Comparison of ENCODE assay signal across 12 cellular contexts in the genomic region with DNA sequence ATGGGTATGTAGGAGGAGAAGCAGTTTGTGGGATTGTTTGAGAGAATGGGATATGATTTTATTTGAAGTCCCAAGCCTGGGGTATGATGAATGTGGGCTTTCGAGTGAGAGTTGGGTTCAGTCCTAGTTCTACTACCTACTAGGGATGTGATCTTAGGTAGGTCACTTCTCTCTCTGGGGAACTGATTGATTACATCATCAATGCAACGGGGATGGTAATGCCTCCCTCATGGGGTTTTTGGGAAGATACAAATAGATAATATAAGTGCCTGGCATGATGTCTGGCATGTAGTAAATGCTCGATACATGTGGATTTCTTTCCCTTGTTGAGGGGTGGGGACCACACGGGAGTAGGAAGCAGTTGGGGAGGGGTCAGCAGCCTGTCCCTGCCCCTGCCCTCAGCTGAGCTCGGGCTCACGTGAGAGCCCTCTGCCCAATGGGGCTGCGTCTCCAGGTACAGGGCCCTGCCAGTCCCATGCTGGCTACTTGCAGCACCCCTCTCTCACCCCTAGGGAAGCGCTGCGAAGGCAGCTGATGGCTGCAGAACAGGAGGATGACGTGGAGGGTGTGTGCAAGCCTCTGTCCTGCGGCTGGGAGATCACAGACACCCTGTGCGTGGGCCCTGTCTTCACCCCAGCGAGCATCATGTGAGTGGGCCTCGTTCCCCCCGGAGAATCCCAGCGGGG. TPM values are rescaled to one million over a fixed set of nuclear protein-coding genes. Genes with fewer than 3 reads are reported as not detected.
A peak's percentile ranks its signal among the peaks of the same experiment; 100 is the strongest.
DNase-seq lines count a peak whose midpoint lies in the region; ATAC-seq and TF ChIP-seq lines count a peak whose summit lies in the region.
"Had no signal": no experiment of that assay in that cellular context is flagged by ENCODE, and none has a peak within 500 bp of the region (broad histone marks: within the 10 kb centered on the region; RNA-seq: fewer than 3 reads in every experiment).

No MANE protein-coding gene starts in this region.

- H3K9me3 ChIP-seq in neural progenitor cell (ENCODE audit: low read depth), result no peaks in the 10 kb centered on the region

- H3K27ac ChIP-seq in brain microvascular endothelial cell (no peak overlapping the region), neural progenitor cell (no peak overlapping the region)

- in situ Hi-C loops in GM13976 (cut with MboI; ENCODE audit: low sequenced_read_pairs, unreplicated experiment), result no loop called here
- in situ Hi-C loops in brain microvascular endothelial cell (cut with HindIII; ENCODE audit: low pct_ligation_motif_present, low sequenced_read_pairs), result no loop called here

- H3K79me2 ChIP-seq in neural progenitor cell (ENCODE audit: low read depth), result no peaks in the 10 kb centered on the region

- H3K4me2 ChIP-seq in neural progenitor cell, result no peak overlapping the region
- H3K4me2 ChIP-seq: smooth muscle cell had no signal

- H3K36me3 Mint-ChIP-seq in neural progenitor cell, result no peaks in the 10 kb centered on the region
- H3K36me3 Mint-ChIP-seq: natural killer cell treated with Interleukin-12 subunit alpha and Interleukin-12 subunit beta and Interleukin-15 and Interleukin-18, amount 100 ng/mL, for 72 hours had no signal

- no peaks in the 10 kb centered on the region for H3F3A ChIP-seq in neural progenitor cell (ENCODE audit: low read depth)

- TF ChIP-seq CTCF in GM13976 (IDR thresholded peaks at IDR 0.05; ENCODE audit: borderline replicate concordance, control extremely low read depth, extremely low read depth, insufficient read depth, missing control alignments), result no peak
- peak; percentile 56 for TF ChIP-seq CTCF in brain microvascular endothelial cell (IDR thresholded peaks at IDR 0.05; ENCODE audit: low read depth, low read length, missing control alignments)
- peak; percentile 20 for TF ChIP-seq CTCF in neural progenitor cell (IDR thresholded peaks at IDR 0.05)

- DNase-seq in GM13976 (ENCODE audit: low spot score) (peak; percentile 74), brain microvascular endothelial cell (no peak), neural progenitor cell (ENCODE audit: low spot score) (peak; percentile 55), retina (no peak), AG08395 (ENCODE audit: low spot score) (no peak), NCI-H1436 (lab: John Stamatoyannopoulos, UW) (no peak)
- DNase-seq: activated naive CD8-positive, alpha-beta T cell treated with anti-CD3 and anti-CD28 coated beads for 36 hours had no signal

- no peaks in the 10 kb centered on the region for H3K4me1 ChIP-seq in neural progenitor cell

- H3K4me3 ChIP-seq in brain microvascular endothelial cell (ENCODE audit: low read depth, low read length) (no peak overlapping the region), neural progenitor cell (no peak overlapping the region)
- H3K4me3 ChIP-seq: smooth muscle cell had no signal

- H3K36me3 ChIP-seq in brain microvascular endothelial cell (replicated peaks) (no peaks in the 10 kb centered on the region), neural progenitor cell (no peaks in the 10 kb centered on the region)

- H4K20me1 ChIP-seq in neural progenitor cell (ENCODE audit: low read depth), result no peaks in the 10 kb centered on the region

- no peak overlapping the region for H3K27ac Mint-ChIP-seq in neural progenitor cell
- H3K27ac Mint-ChIP-seq: activated naive CD8-positive, alpha-beta T cell treated with anti-CD3 and anti-CD28 coated beads for 36 hours; natural killer cell treated with Interleukin-12 subunit alpha and Interleukin-12 subunit beta and Interleukin-15 and Interleukin-18, amount 100 ng/mL, for 72 hours had no signal

- ATAC-seq in HG02981 (IDR thresholded peaks at IDR 0.05; ENCODE audit: unreplicated experiment) (peak; percentile 82), GM21423 (IDR thresholded peaks at IDR 0.05; ENCODE audit: unreplicated experiment) (no peak)

- no peaks in the 10 kb centered on the region for H3K9me3 Mint-ChIP-seq in neural progenitor cell
- H3K9me3 Mint-ChIP-seq: activated naive CD8-positive, alpha-beta T cell treated with anti-CD3 and anti-CD28 coated beads for 36 hours; dendritic cell treated with granulocyte-macrophage colony-stimulating factor and Interleukin-4, amounts not matched to agents 40 ng/mL and 50 ng/mL, for 4 days; natural killer cell treated with Interleukin-12 subunit alpha and Interleukin-12 subunit beta and Interleukin-15 and Interleukin-18, amount 100 ng/mL, for 72 hours had no signal

- H2AFZ ChIP-seq in neural progenitor cell (replicated peaks), result no peak overlapping the region

- H3K27me3 ChIP-seq in brain microvascular endothelial cell (replicated peaks) (no peaks in the 10 kb centered on the region), neural progenitor cell (no peaks in the 10 kb centered on the region)

- peaks cover 3% of the 10 kb centered on the region for H3K27me3 Mint-ChIP-seq in neural progenitor cell (ENCODE audit: insufficient read depth, low read depth)
- H3K27me3 Mint-ChIP-seq: activated naive CD8-positive, alpha-beta T cell treated with anti-CD3 and anti-CD28 coated beads for 36 hours; natural killer cell treated with Interleukin-12 subunit alpha and Interleukin-12 subunit beta and Interleukin-15 and Interleukin-18, amount 100 ng/mL, for 72 hours had no signal

- H3K4me1 Mint-ChIP-seq in neural progenitor cell, result no peaks in the 10 kb centered on the region
- H3K4me1 Mint-ChIP-seq: activated naive CD8-positive, alpha-beta T cell treated with anti-CD3 and anti-CD28 coated beads for 36 hours had no signal

- no peak overlapping the region for H3K9ac ChIP-seq in neural progenitor cell

- H3K4me3 Mint-ChIP-seq in neural progenitor cell, result no peak overlapping the region
- H3K4me3 Mint-ChIP-seq: activated naive CD8-positive, alpha-beta T cell treated with anti-CD3 and anti-CD28 coated beads for 36 hours; dendritic cell treated with granulocyte-macrophage colony-stimulating factor and Interleukin-4, amounts not matched to agents 40 ng/mL and 50 ng/mL, for 4 days; natural killer cell treated with Interleukin-12 subunit alpha and Interleukin-12 subunit beta and Interleukin-15 and Interleukin-18, amount 100 ng/mL, for 72 hours had no signal

RNA-seq across cellular contexts. Expression of a gene that starts 38.7 kb away (rescaled TPM):
- total RNA-seq in neural progenitor cell (ENCODE audit: low replicate concordance), result 1.3 and 5.8 TPM in 2 replicates

Comparison
In these comparisons a context has a peak if more than half of its experiments do, and no peak if none do; other contexts are left out.
1. DNase-seq: peak in GM13976 (single experiment) and neural progenitor cell (single experiment); none in brain microvascular endothelial cell (single experiment), retina (single experiment), AG08395 (single experiment) and NCI-H1436 (single experiment).